15 cellular contexts compared by ENCODE assay signal in genomic region chr1:201499191-201499590, GRCh38. TPM values are rescaled to one million over a fixed set of nuclear protein-coding genes. Genes with fewer than 3 reads are reported as not detected.
DNase-seq lines count a peak whose midpoint lies in the region; ATAC-seq and TF ChIP-seq lines count a peak whose summit lies in the region.
"Had no signal": no experiment of that assay in that cellular context is flagged by ENCODE, and none has a peak within 500 bp of the region (broad histone marks: within the 10 kb centered on the region; RNA-seq: fewer than 3 reads in every experiment).

No MANE protein-coding gene starts in this region.

- no peak overlapping the region for H4K8ac ChIP-seq in mesenchymal stem cell (ENCODE audit: low read length)

- peaks cover 76% of the 10 kb centered on the region for H3K36me3 ChIP-seq in brain microvascular endothelial cell (replicated peaks)
- peaks cover 0 to 17% of the 10 kb centered on the region in 2 experiments for H3K36me3 ChIP-seq in mesenchymal stem cell (ENCODE audit: control insufficient read depth in 1 of 2, insufficient read depth in 2 of 2, low read depth in 1 of 2, low read length in 2 of 2)
- peaks cover 30 to 40% of the 10 kb centered on the region in 2 donors for H3K36me3 ChIP-seq in stomach smooth muscle (ENCODE audit: control insufficient read depth in 2 of 2, insufficient read depth in 2 of 2, low read length in 2 of 2)

- H2BK120ac ChIP-seq in mesenchymal stem cell (ENCODE audit: low read depth, low read length), result no peak overlapping the region

- H3K4me3 ChIP-seq in brain microvascular endothelial cell (ENCODE audit: low read depth, low read length), result no peak overlapping the region
- H3K4me3 ChIP-seq in mesenchymal stem cell (ENCODE audit: insufficient read depth in 1 of 2, low read depth in 1 of 2, low read length in 2 of 2), result no peak overlapping the region
- peak overlapping the region; percentile 27 to 61 for H3K4me3 ChIP-seq in stomach smooth muscle (ENCODE audit: low read length in 2 of 2)
- H3K4me3 ChIP-seq: skin epidermis had no signal

- H4K91ac ChIP-seq in mesenchymal stem cell (ENCODE audit: low read length), result peak overlapping the region; percentile 25

- H3K27me3 ChIP-seq in brain microvascular endothelial cell (replicated peaks) (no peaks in the 10 kb centered on the region), mesenchymal stem cell (ENCODE audit: control insufficient read depth in 1 of 2, insufficient read depth in 1 of 2, low read length in 2 of 2) (no peaks in the 10 kb centered on the region), stomach smooth muscle (ENCODE audit: control insufficient read depth in 1 of 2, insufficient read depth in 2 of 2, low read length in 2 of 2) (no peaks in the 10 kb centered on the region)

- no peak overlapping the region for H3K23ac ChIP-seq in mesenchymal stem cell (ENCODE audit: low read length in 2 of 2)

- H3K4me1 ChIP-seq in mesenchymal stem cell (ENCODE audit: control insufficient read depth, insufficient read depth, low read depth, low read length) (peaks cover 17% of the 10 kb centered on the region), stomach smooth muscle (ENCODE audit: control insufficient read depth, insufficient read depth, low read length) (peaks cover 89% of the 10 kb centered on the region)

- H3K4ac ChIP-seq in mesenchymal stem cell (ENCODE audit: low read depth in 1 of 2, low read length in 2 of 2), result no peak overlapping the region

- no peaks in the 10 kb centered on the region for H3K79me1 ChIP-seq in mesenchymal stem cell (replicated peaks; ENCODE audit: low read length, poor library complexity, severe bottlenecking)

- no peak for ATAC-seq in HG03378 (IDR thresholded peaks at IDR 0.05; ENCODE audit: unreplicated experiment)

- H3K14ac ChIP-seq in mesenchymal stem cell (ENCODE audit: low read length in 2 of 2), result no peak overlapping the region

- 100% methylated on average over 3 of the region's 3 CpGs for WGBS in mesenchymal stem cell

- H3K9me3 ChIP-seq in mesenchymal stem cell (ENCODE audit: control insufficient read depth, low read length) (no peaks in the 10 kb centered on the region), stomach smooth muscle (ENCODE audit: control insufficient read depth in 2 of 2, low read length in 2 of 2) (no peaks in the 10 kb centered on the region)

- in situ Hi-C loops in brain microvascular endothelial cell (cut with HindIII; ENCODE audit: low pct_ligation_motif_present, low sequenced_read_pairs), result no loop called here

- H3K9ac ChIP-seq in mesenchymal stem cell (ENCODE audit: low read length) (no peak overlapping the region), stomach smooth muscle (ENCODE audit: low read length in 2 of 2) (peak overlapping the region; percentile 36 to 60)

- peak; percentile 42 for DNase-seq in Daoy (ENCODE audit: low read depth)
- DNase-seq in brain microvascular endothelial cell, result no peak
- no peak for DNase-seq in mesenchymal stem cell
- DNase-seq in NCI-H146 (lab: John Stamatoyannopoulos, UW), result no peak
- DNase-seq in NCI-H2227 (lab: John Stamatoyannopoulos, UW; ENCODE audit: unreplicated experiment), result no peak
- DNase-seq in GOT3 (lab: John Stamatoyannopoulos, UW), result no peak
- DNase-seq: activated CD4-positive, alpha-beta T cell treated with anti-CD3 and anti-CD28 coated beads, Interleukin-2, amount 50 U/mL, for 48 hours; activated naive CD4-positive, alpha-beta T cell treated with anti-CD3 and anti-CD28 coated beads, Interleukin-2, amount 10 ng/mL, durations not matched to agents 7 days and 5 days; NCI-H187; NCI-H446 treated with DMSO at 0.1 percent for 48 hours; NK-92 treated with Interleukin-12 subunit alpha and Interleukin-12 subunit beta, amount 100 ng/mL, for 24 hours; occipital lobe had no signal

- H2AK5ac ChIP-seq in mesenchymal stem cell (ENCODE audit: low read length, severe bottlenecking), result no peak overlapping the region

- no peak overlapping the region for H2BK15ac ChIP-seq in mesenchymal stem cell (ENCODE audit: low read depth, poor library complexity, severe bottlenecking)

- H2BK12ac ChIP-seq in mesenchymal stem cell (ENCODE audit: low read length in 2 of 2), result no peak overlapping the region

- peak overlapping the region; percentile 71 for H3K27ac ChIP-seq in brain microvascular endothelial cell
- no peak overlapping the region for H3K27ac ChIP-seq in mesenchymal stem cell (ENCODE audit: low read length, poor library complexity, severe bottlenecking)
- peak overlapping the region; percentile 100 for H3K27ac ChIP-seq in stomach smooth muscle (ENCODE audit: low read length)

- H2AFZ ChIP-seq in mesenchymal stem cell (ENCODE audit: low read depth, low read length), result no peak overlapping the region

- no peak for TF ChIP-seq CTCF in brain microvascular endothelial cell (IDR thresholded peaks at IDR 0.05; ENCODE audit: low read depth, low read length, missing control alignments)

- H3K4me2 ChIP-seq in mesenchymal stem cell (ENCODE audit: low read length, poor library complexity, severe bottlenecking), result no peak overlapping the region

- no peak overlapping the region for H2BK5ac ChIP-seq in mesenchymal stem cell (ENCODE audit: low read depth, low read length, poor library complexity, severe bottlenecking)

- H3K18ac ChIP-seq in mesenchymal stem cell (ENCODE audit: low read depth in 1 of 2, low read length in 2 of 2), result peak overlapping the region in 1 of 2 experiments; percentile 11

RNA-seq across cellular contexts. Expression of gene CSRP1, which starts 7.7 kb away (rescaled TPM):
- total RNA-seq in Daoy (2014; rRNA removed; shearing (Covaris generic)), result 866 and 897 TPM in 2 replicates
- polyA plus RNA-seq in mesenchymal stem cell (2013, experiment 1 of 2), result 86.6 TPM
- 85.7 TPM for polyA plus RNA-seq in mesenchymal stem cell (2013, experiment 2 of 2)

RNA-seq across cellular contexts. Expression of gene PHLDA3, which starts 30.2 kb away (rescaled TPM):
- total RNA-seq in Daoy (2014; rRNA removed; shearing (Covaris generic)), result 7.6 and 11.7 TPM in 2 replicates
- 42.7 TPM for polyA plus RNA-seq in mesenchymal stem cell (2013, experiment 1 of 2)
- polyA plus RNA-seq in mesenchymal stem cell (2013, experiment 2 of 2), result 42.7 TPM

RNA-seq across cellular contexts. Expression of gene NAV1, which starts 39.7 kb away (rescaled TPM):
- total RNA-seq in Daoy (2014; rRNA removed; shearing (Covaris generic)), result 39.2 and 51.8 TPM in 2 replicates
- 51.4 TPM for polyA plus RNA-seq in mesenchymal stem cell (2013, experiment 1 of 2)
- 45.4 TPM for polyA plus RNA-seq in mesenchymal stem cell (2013, experiment 2 of 2)

Comparison
In these comparisons a context has a peak if more than half of its experiments do, and no peak if none do; other contexts are left out.
1. H3K4me3 ChIP-seq: peak in stomach smooth muscle (2 of 2); none in brain microvascular endothelial cell (single experiment) and mesenchymal stem cell (0 of 2).